15 cellular contexts compared by ENCODE assay signal in genomic region chr10:101968910-101969321, GRCh38.
DNase-seq lines count a peak whose midpoint lies in the region; ATAC-seq and TF ChIP-seq lines count a peak whose summit lies in the region.
"Had no signal": no experiment of that assay in that cellular context is flagged by ENCODE, and none has a peak within 500 bp of the region (broad histone marks: within the 10 kb centered on the region; RNA-seq: fewer than 3 reads in every experiment).

No MANE protein-coding gene starts in this region.

- peaks cover 38% of the 10 kb centered on the region for H3K4me1 Mint-ChIP-seq in stimulated activated naive CD8-positive, alpha-beta T cell treated with anti-CD3 and anti-CD28 coated beads, Interleukin-15, amount 100 ng/mL, for 72 hours
- peaks cover 34% of the 10 kb centered on the region for H3K4me1 Mint-ChIP-seq in activated CD8-positive, alpha-beta T cell treated with anti-CD3 and anti-CD28 coated beads, Interleukin-2, amount 10 ng/mL, durations not matched to agents 7 days and 5 days (ENCODE audit: low read depth)

- peak; percentile 59 for ATAC-seq in stimulated activated naive CD8-positive, alpha-beta T cell treated with anti-CD3 and anti-CD28 coated beads, Interleukin-15, Interleukin-2, amounts not matched to agents 100 U/mL and 50 U/mL, for 24 hours
- no peak for ATAC-seq in stimulated activated naive CD8-positive, alpha-beta T cell treated with anti-CD3 and anti-CD28 coated beads, Interleukin-15, amount 100 ng/mL, for 72 hours
- peak; percentile 48 for ATAC-seq in HG03432 (IDR thresholded peaks at IDR 0.05; ENCODE audit: unreplicated experiment)
- no peak for ATAC-seq in activated CD8-positive, alpha-beta T cell treated with anti-CD3 and anti-CD28 coated beads, Interleukin-2, amount 10 ng/mL, durations not matched to agents 7 days and 5 days

- no peak for DNase-seq in stimulated activated naive CD8-positive, alpha-beta T cell treated with anti-CD3 and anti-CD28 coated beads, Interleukin-15, Interleukin-2, amounts not matched to agents 100 U/mL and 50 U/mL, for 24 hours
- no peak for DNase-seq in stimulated activated naive CD8-positive, alpha-beta T cell treated with anti-CD3 and anti-CD28 coated beads, Interleukin-15, amount 100 ng/mL, for 72 hours
- DNase-seq in activated CD8-positive, alpha-beta T cell treated with anti-CD3 and anti-CD28 coated beads, Interleukin-2, amount 10 ng/mL, durations not matched to agents 7 days and 5 days, result no peak
- DNase-seq in NCI-H1930 (lab: John Stamatoyannopoulos, UW) (no peak), kidney glomerular epithelial cell (lab: John Stamatoyannopoulos, UW) (no peak), RWPE1 (ENCODE audit: low spot score) (no peak), NCI-H2227 (lab: John Stamatoyannopoulos, UW; ENCODE audit: unreplicated experiment) (no peak)
- DNase-seq: activated CD4-positive, alpha-beta T cell treated with anti-CD3 and anti-CD28 coated beads, Interleukin-2, amount 50 U/mL, for 1 hour; cortex of kidney; midbrain; NCI-H1417 treated with DMSO at 0.1 percent for 48 hours; NCI-H69; SK-N-SH; stimulated activated CD4-positive, alpha-beta T cell treated with anti-CD3 and anti-CD28 coated beads, Interleukin-2, amount 100 ng/mL, for 48 hours had no signal

- H3K36me3 Mint-ChIP-seq in activated CD8-positive, alpha-beta T cell treated with anti-CD3 and anti-CD28 coated beads, Interleukin-2, amount 10 ng/mL, durations not matched to agents 7 days and 5 days (ENCODE audit: low read depth), result peaks cover 53% of the 10 kb centered on the region

- no peak overlapping the region for H3K27ac ChIP-seq in RWPE1

- CTCF ChIA-PET in activated CD8-positive, alpha-beta T cell treated with anti-CD3 and anti-CD28 coated beads, Interleukin-2, amount 10 ng/mL, durations not matched to agents 7 days and 5 days (lab: Charles Lee), result interaction anchor here (0.5 to 2.0 kb wide), 4 partner anchors 10 to 128 kb away, joined by 3 to 11 read pairs (median 7); no protein-coding TSS in a partner anchor
- CTCF ChIA-PET in RWPE1 (lab: Yijun Ruan, JAX), result interaction anchor here (0.7 to 1.4 kb wide), 3 partner anchors 112 to 188 kb away, joined by 4 read pairs; no protein-coding TSS in a partner anchor

- TF ChIP-seq CTCF in RWPE1 (conservative IDR thresholded peaks at IDR 0.05; ENCODE audit: low read depth), result no peak

- POLR2A ChIA-PET in activated CD8-positive, alpha-beta T cell treated with anti-CD3 and anti-CD28 coated beads, Interleukin-2, amount 10 ng/mL, durations not matched to agents 7 days and 5 days (lab: Charles Lee), result interaction anchor here (1.2 kb wide), 2 partner anchors 9 to 10 kb away, joined by 3 read pairs; no protein-coding TSS in a partner anchor
- POLR2A ChIA-PET in RWPE1 (lab: Yijun Ruan, JAX; ENCODE audit: low non-redundant PET), result no interaction called here

- peak overlapping the region in 1 of 2 donors; percentile 73 for H3K27ac Mint-ChIP-seq in stimulated activated naive CD8-positive, alpha-beta T cell treated with anti-CD3 and anti-CD28 coated beads, Interleukin-15, amount 100 ng/mL, for 72 hours
- H3K27ac Mint-ChIP-seq in activated CD8-positive, alpha-beta T cell treated with anti-CD3 and anti-CD28 coated beads, Interleukin-2, amount 10 ng/mL, durations not matched to agents 7 days and 5 days, result peak overlapping the region; percentile 5

- H3K9me3 Mint-ChIP-seq in stimulated activated naive CD8-positive, alpha-beta T cell treated with anti-CD3 and anti-CD28 coated beads, Interleukin-15, amount 100 ng/mL, for 72 hours, result no peaks in the 10 kb centered on the region
- H3K9me3 Mint-ChIP-seq in activated CD8-positive, alpha-beta T cell treated with anti-CD3 and anti-CD28 coated beads, Interleukin-2, amount 10 ng/mL, durations not matched to agents 7 days and 5 days (ENCODE audit: insufficient read depth), result no peaks in the 10 kb centered on the region

- no peaks in the 10 kb centered on the region for H3K27me3 Mint-ChIP-seq in stimulated activated naive CD8-positive, alpha-beta T cell treated with anti-CD3 and anti-CD28 coated beads, Interleukin-15, amount 100 ng/mL, for 72 hours
- H3K27me3 Mint-ChIP-seq in activated CD8-positive, alpha-beta T cell treated with anti-CD3 and anti-CD28 coated beads, Interleukin-2, amount 10 ng/mL, durations not matched to agents 7 days and 5 days (ENCODE audit: low read depth), result no peaks in the 10 kb centered on the region

- no peak overlapping the region for H3K4me3 Mint-ChIP-seq in stimulated activated naive CD8-positive, alpha-beta T cell treated with anti-CD3 and anti-CD28 coated beads, Interleukin-15, amount 100 ng/mL, for 72 hours
- H3K4me3 Mint-ChIP-seq in activated CD8-positive, alpha-beta T cell treated with anti-CD3 and anti-CD28 coated beads, Interleukin-2, amount 10 ng/mL, durations not matched to agents 7 days and 5 days, result no peak overlapping the region

Comparison
In these comparisons a context has a peak if more than half of its experiments do, and no peak if none do; other contexts are left out.
1. ATAC-seq: peak in stimulated activated naive CD8-positive, alpha-beta T cell treated with anti-CD3 and anti-CD28 coated beads, Interleukin-15, Interleukin-2, amounts not matched to agents 100 U/mL and 50 U/mL, for 24 hours (single experiment) and HG03432 (single experiment); none in stimulated activated naive CD8-positive, alpha-beta T cell treated with anti-CD3 and anti-CD28 coated beads, Interleukin-15, amount 100 ng/mL, for 72 hours (single experiment) and activated CD8-positive, alpha-beta T cell treated with anti-CD3 and anti-CD28 coated beads, Interleukin-2, amount 10 ng/mL, durations not matched to agents 7 days and 5 days (single experiment).